In genomic region chr6:50976907-50977306, GRCh38 we compare ENCODE assay signal across 20 cellular contexts.
DNase-seq lines count a peak whose midpoint lies in the region; ATAC-seq, FAIRE-seq and TF ChIP-seq lines count a peak whose summit lies in the region.
"Had no signal": no experiment of that assay in that cellular context is flagged by ENCODE, and none has a peak within 500 bp of the region (broad histone marks: within the 10 kb centered on the region; RNA-seq: fewer than 3 reads in every experiment).

No MANE protein-coding gene starts in this region.

- no peak overlapping the region for H4K91ac ChIP-seq in trophoblast cell (ENCODE audit: low read depth, low read length)

- no peak overlapping the region for H3K9ac ChIP-seq in HepG2 (ENCODE audit: insufficient read depth, low read depth, low read length)
- no peak overlapping the region for H3K9ac ChIP-seq in trophoblast cell (ENCODE audit: low read length)
- H3K9ac ChIP-seq: BLaER1 treated with 17β-estradiol and CSF1 and Interleukin-3, amounts not matched to agents 10 nM and 100 nM had no signal

- H4K12ac ChIP-seq in trophoblast cell (ENCODE audit: low read depth, low read length) = no peak overlapping the region

- TF ChIP-seq POLR2A in HepG2 (IDR thresholded peaks at IDR 0.05; ENCODE audit: insufficient read depth in 1 of 2, low read depth in 2 of 2, low read length in 2 of 2) = no peak
- no peak for TF ChIP-seq POLR2A in right lobe of liver (IDR thresholded peaks at IDR 0.05)

- H3K36me3 ChIP-seq in HepG2 (replicated peaks in 1 of 2; ENCODE audit: control insufficient read depth in 1 of 2, insufficient read depth in 2 of 2, low read length in 2 of 2) (no peaks in the 10 kb centered on the region), right lobe of liver (no peaks in the 10 kb centered on the region), trophoblast cell (ENCODE audit: control insufficient read depth in 1 of 2, insufficient read depth in 2 of 2, low read length in 2 of 2) (no peaks in the 10 kb centered on the region)
- H3K36me3 ChIP-seq: BLaER1 treated with 17β-estradiol and CSF1 and Interleukin-3, amounts not matched to agents 10 nM and 100 nM had no signal

- no peaks in the 10 kb centered on the region for H3K27me3 ChIP-seq in HepG2 (ENCODE audit: control insufficient read depth in 1 of 2, insufficient read depth in 2 of 2, low read length in 2 of 2)
- H3K27me3 ChIP-seq in right lobe of liver = no peaks in the 10 kb centered on the region
- no peaks in the 10 kb centered on the region for H3K27me3 ChIP-seq in trophoblast cell (ENCODE audit: insufficient read depth, low read length)
- H3K27me3 ChIP-seq: BLaER1 treated with 17β-estradiol and CSF1 and Interleukin-3, amounts not matched to agents 10 nM and 100 nM had no signal

- H3K4me1 ChIP-seq in HepG2 (ENCODE audit: insufficient read depth, low read length) (no peaks in the 10 kb centered on the region), right lobe of liver (no peaks in the 10 kb centered on the region), trophoblast cell (ENCODE audit: control insufficient read depth in 1 of 2, insufficient read depth in 2 of 2, low read length in 2 of 2) (no peaks in the 10 kb centered on the region)
- H3K4me1 ChIP-seq: A549; BLaER1 treated with 17β-estradiol and CSF1 and Interleukin-3, amounts not matched to agents 10 nM and 100 nM; Caco-2 had no signal

- H3K4me2 ChIP-seq in HepG2 (ENCODE audit: low read depth, low read length) = no peak overlapping the region
- no peak overlapping the region for H3K4me2 ChIP-seq in trophoblast cell (ENCODE audit: low read length)
- H3K4me2 ChIP-seq: A549; BLaER1 treated with 17β-estradiol and CSF1 and Interleukin-3, amounts not matched to agents 10 nM and 100 nM had no signal

- no peak for TF ChIP-seq RAD21 in HepG2 (CRISPR knock-in tag; IDR thresholded peaks at IDR 0.05)

- in situ Hi-C loops in HepG2 (cut with HindIII; ENCODE audit: extremely low pct_ligation_motif_present, low pct_unique_long_range_greater_than_20kb) = no loop called here

- H3K27ac ChIP-seq in HepG2 (ENCODE audit: extremely low read length, insufficient read depth, low read length) (no peak overlapping the region), right lobe of liver (no peak overlapping the region), trophoblast cell (ENCODE audit: low read depth, low read length) (no peak overlapping the region)
- H3K27ac ChIP-seq: 22Rv1; A549; BLaER1 treated with 17β-estradiol and CSF1 and Interleukin-3, amounts not matched to agents 10 nM and 100 nM; C4-2B had no signal

- H2BK120ac ChIP-seq in trophoblast cell (ENCODE audit: insufficient read depth, low read length, poor library complexity) = no peak overlapping the region

- H3K14ac ChIP-seq in trophoblast cell (ENCODE audit: low read length) = no peak overlapping the region

- no peak for FAIRE-seq in HepG2 (lab: Jason Lieb, UNC)
- peak; percentile 10 for FAIRE-seq in frontal cortex (lab: Jason Lieb, UNC)
- FAIRE-seq: A549, D721Med, G401.6, GM12891, GM18507 had no signal

- H3K4ac ChIP-seq in trophoblast cell (ENCODE audit: low read depth, low read length) = no peak overlapping the region

- H3K18ac ChIP-seq in trophoblast cell (ENCODE audit: low read length) = no peak overlapping the region

- H4K8ac ChIP-seq in trophoblast cell (ENCODE audit: low read depth, low read length) = no peak overlapping the region

- POLR2A ChIA-PET in HepG2 (lab: Yijun Ruan, JAX) = no interaction called here

- TF ChIP-seq CTCF in HepG2 (CRISPR knock-in tag; IDR thresholded peaks at IDR 0.05) = no peak
- TF ChIP-seq CTCF in right lobe of liver (IDR thresholded peaks at IDR 0.05) = no peak

- H3K23ac ChIP-seq in trophoblast cell (ENCODE audit: low read length) = no peak overlapping the region

- H3K79me2 ChIP-seq in HepG2 (ENCODE audit: insufficient read depth, low read length) (no peaks in the 10 kb centered on the region), trophoblast cell (ENCODE audit: control insufficient read depth, insufficient read depth, low read length, poor library complexity) (no peaks in the 10 kb centered on the region)

- H2AFZ ChIP-seq in HepG2 (ENCODE audit: low read length) (no peak overlapping the region), trophoblast cell (ENCODE audit: insufficient read depth, low read length, poor library complexity) (no peak overlapping the region)

- H2BK12ac ChIP-seq in trophoblast cell (ENCODE audit: low read length) = no peak overlapping the region

- no peak overlapping the region for H2AK5ac ChIP-seq in trophoblast cell (ENCODE audit: low read length)

- no peak for ATAC-seq in HepG2
- ATAC-seq in right lobe of liver = no peak
- ATAC-seq in GM21447 (IDR thresholded peaks at IDR 0.05; ENCODE audit: unreplicated experiment) = no peak
- ATAC-seq: A549; CD8-positive, alpha-beta T cell had no signal

- CTCF ChIA-PET in HepG2 (lab: Yijun Ruan, JAX; ENCODE audit: low intra/inter-chr PET ratio, low total read pairs) = no interaction called here

- no peaks in the 10 kb centered on the region for H4K20me1 ChIP-seq in HepG2 (ENCODE audit: insufficient read depth, low read length)
- H4K20me1 ChIP-seq: BLaER1 treated with 17β-estradiol and CSF1 and Interleukin-3, amounts not matched to agents 10 nM and 100 nM had no signal

- no peak overlapping the region for H2BK5ac ChIP-seq in trophoblast cell (ENCODE audit: low read depth, low read length, poor library complexity)

- TF ChIP-seq EP300 in HepG2 (IDR thresholded peaks at IDR 0.05; ENCODE audit: low read depth in 2 of 2, low read length in 2 of 2) (no peak), HepG2 (CRISPR knock-in tag; IDR thresholded peaks at IDR 0.05; ENCODE audit: borderline replicate concordance) (no peak)

- BruUV-seq in HepG2 (replicated peaks; lab: Mats Ljungman, UMichigan) = no TSS peak

- no peak for DNase-seq in HepG2 (ENCODE audit: low spot score)
- no peak for DNase-seq in right lobe of liver
- no peak for DNase-seq in frontal cortex (ENCODE audit: low spot score in 2 of 2)
- no peak for DNase-seq in trophoblast cell
- DNase-seq: AML-193; Caco-2; Calu3; CD4-positive, alpha-beta T cell; CD8-positive, alpha-beta T cell; DMS79 treated with DMSO at 0.1 percent for 48 hours; GF-D8 had no signal

- H3K4me3 ChIP-seq in HepG2 (replicated peaks in 1 of 3; ENCODE audit: insufficient read depth in 1 of 3, low read depth in 2 of 3, low read length in 3 of 3) (no peak overlapping the region), right lobe of liver (no peak overlapping the region), trophoblast cell (ENCODE audit: low read depth, low read length) (no peak overlapping the region)
- H3K4me3 ChIP-seq: A549; BLaER1 treated with 17β-estradiol and CSF1 and Interleukin-3, amounts not matched to agents 10 nM and 100 nM had no signal

- 30% methylated on average over 2 of the region's 2 CpGs for WGBS in HepG2 (ENCODE audit: low lambda C conversion rate)
- WGBS in right lobe of liver (ENCODE audit: insufficient coverage, low coverage, low lambda C conversion rate, missing lambda C conversion rate) = 89% methylated on average over 2 of the region's 2 CpGs
- WGBS in trophoblast cell (ENCODE audit: extremely low coverage, insufficient coverage, insufficient read length) = no CpG with 5 or more reads among the region's 2 CpGs

- H3K9me3 ChIP-seq in HepG2 (ENCODE audit: low read length) = no peaks in the 10 kb centered on the region
- no peaks in the 10 kb centered on the region for H3K9me3 ChIP-seq in right lobe of liver
- H3K9me3 ChIP-seq in trophoblast cell (ENCODE audit: insufficient read depth, low read depth, low read length) = no peaks in the 10 kb centered on the region
- H3K9me3 ChIP-seq: A549; BLaER1 treated with 17β-estradiol and CSF1 and Interleukin-3, amounts not matched to agents 10 nM and 100 nM; Caco-2 had no signal

- intact Hi-C loops in HepG2 (cut with micrococcal nuclease; ENCODE audit: unreplicated experiment) = no loop called here
- intact Hi-C loops in right lobe of liver (cut with DNase I) = no loop called here

- no peaks in the 10 kb centered on the region for H3K79me1 ChIP-seq in trophoblast cell (ENCODE audit: low read length)

TF ChIP-seq in HepG2, 621 proteins besides CTCF, POLR2A, EP300 and RAD21:
- TF ChIP-seq MAFK (conservative IDR thresholded peaks at IDR 0.05 in 1 of 2, IDR thresholded peaks at IDR 0.05 in 1 of 2; ENCODE audit: low read length in 2 of 2) = peak; percentile 75 to 88
- TF ChIP-seq ZBTB46 (CRISPR knock-in tag; IDR thresholded peaks at IDR 0.05; ENCODE audit: borderline replicate concordance) = no peak
- peak; percentile 77 for TF ChIP-seq MAFF (IDR thresholded peaks at IDR 0.05; ENCODE audit: low read depth, low read length)
- no peak for TF ChIP-seq NFKBIZ (CRISPR knock-in tag; IDR thresholded peaks at IDR 0.05)
- TF ChIP-seq FOSL1 (CRISPR knock-in tag; IDR thresholded peaks at IDR 0.05; ENCODE audit: borderline replicate concordance) = no peak
- no peak for TF ChIP-seq KLF6 (CRISPR knock-in tag; IDR thresholded peaks at IDR 0.05)
